26 cellular contexts compared by ENCODE assay signal in genomic region chr1:32455958-32456357, GRCh38. TPM values are rescaled to one million over a fixed set of nuclear protein-coding genes. Genes with fewer than 3 reads are reported as not detected.
"Had no signal": no experiment of that assay in that cellular context is flagged by ENCODE, and none has a peak within 500 bp of the region (broad histone marks: within the 10 kb centered on the region; RNA-seq: fewer than 3 reads in every experiment).

No MANE protein-coding gene starts in this region.

- H3K4me1 Mint-ChIP-seq: immature natural killer cell had no signal

- H3K79me2 ChIP-seq: hepatocyte had no signal

- H3K27ac ChIP-seq: colonic mucosa, esophagus muscularis mucosa, foreskin keratinocyte, gastroesophageal sphincter, heart left ventricle, hepatocyte, left lung, lower lobe of right lung had no signal

- H3K4me2 ChIP-seq: hepatocyte had no signal

- H3K27ac Mint-ChIP-seq: dendritic cell treated with granulocyte-macrophage colony-stimulating factor and Interleukin-4, amounts not matched to agents 40 ng/mL and 50 ng/mL, for 4 days; effector memory CD8-positive, alpha-beta T cell; immature natural killer cell had no signal

- FAIRE-seq: endothelial cell of umbilical vein, frontal cortex, kidney had no signal

- H3K4me3 Mint-ChIP-seq: dendritic cell treated with granulocyte-macrophage colony-stimulating factor and Interleukin-4, amounts not matched to agents 40 ng/mL and 50 ng/mL, for 4 days; effector memory CD8-positive, alpha-beta T cell; immature natural killer cell had no signal

- H3K4me1 ChIP-seq: colonic mucosa, esophagus muscularis mucosa, foreskin keratinocyte, gastroesophageal sphincter, left lung, lower lobe of right lung had no signal

- H3K27me3 ChIP-seq: colonic mucosa, esophagus muscularis mucosa, foreskin keratinocyte, gastroesophageal sphincter, hepatocyte had no signal

- H2AFZ ChIP-seq: hepatocyte had no signal

- H3K36me3 ChIP-seq: colonic mucosa, esophagus muscularis mucosa, gastroesophageal sphincter, heart left ventricle, left lung, lower lobe of right lung had no signal

- H3K4me3 ChIP-seq: colonic mucosa, esophagus muscularis mucosa, gastroesophageal sphincter, heart left ventricle, hepatocyte, left lung, lower lobe of right lung had no signal

- H3K9me3 ChIP-seq: colonic mucosa had no signal

- ATAC-seq: effector memory CD8-positive, alpha-beta T cell; foreskin keratinocyte; gastroesophageal sphincter; heart left ventricle; left lung; left ventricle myocardium superior; lower lobe of right lung had no signal

- DNase-seq: colonic mucosa; cortex of kidney; effector CD8-positive, alpha-beta T cell; effector memory CD8-positive, alpha-beta T cell; foreskin keratinocyte; heart left ventricle; hypothalamus; immature natural killer cell; islet precursor cell; kidney; kidney glomerular epithelial cell; left ventricle myocardium superior; lower lobe of right lung; mesenchymal stem cell; midbrain had no signal

RNA-seq across cellular contexts. Expression of gene ZBTB8B, which starts 8.9 kb away (rescaled TPM):
- total RNA-seq: colonic mucosa, fibroblast of lung, fibroblast of villous mesenchyme, left ventricle myocardium superior, mononuclear cell had no signal
- polyA plus RNA-seq: esophagus, fibroblast of lung, foreskin keratinocyte, immature natural killer cell had no signal
